In genomic region chr17:73092518-73093135, GRCh38 we compare ENCODE assay signal across 1 cellular context.
TF ChIP-seq lines count a peak whose summit lies in the region.

Gene SLC39A11 (minus strand): TSS chr17:73092688. CDS start chr17:73088764, 3,924 bp downstream.

TF ChIP-seq in GM12878, 131 proteins besides CTCF, POLR2A, EP300 and RAD21 (continued from another document and continues in another):
- peak; percentile 97 for TF ChIP-seq MLLT1 (IDR thresholded peaks at IDR 0.05)
- 0 out of 2 replicates have a peak, but pooled peaks have one; percentile 36 for TF ChIP-seq MEF2A (IDR thresholded peaks at IDR 0.05; ENCODE audit: insufficient read depth, low read depth, low read length)
- peak; percentile 75 for TF ChIP-seq RUNX3 (IDR thresholded peaks at IDR 0.05; ENCODE audit: low read length)
- peak; percentile 91; the same call in 1 of the 2 replicates for TF ChIP-seq SIN3A (IDR thresholded peaks at IDR 0.05; ENCODE audit: low read depth, low read length)
- peak; percentile 71 for TF ChIP-seq KLF5 (IDR thresholded peaks at IDR 0.05; ENCODE audit: partially characterized antibody)
- TF ChIP-seq TARDBP (IDR thresholded peaks at IDR 0.05; ENCODE audit: borderline replicate concordance): no peak
- TF ChIP-seq PKNOX1 (IDR thresholded peaks at IDR 0.05): peak; percentile 89
- peak; percentile 70; the same call in 1 of the 2 replicates for TF ChIP-seq EED (IDR thresholded peaks at IDR 0.05; ENCODE audit: low read depth)
- peak; percentile 67; the same call in 1 of the 2 replicates for TF ChIP-seq TAF1 (IDR thresholded peaks at IDR 0.05; ENCODE audit: borderline replicate concordance, low read depth, low read length)
- TF ChIP-seq STAT1 (conservative IDR thresholded peaks at IDR 0.05): peak; percentile 83; the same call in 1 of the 2 replicates
- TF ChIP-seq CBX5 (IDR thresholded peaks at IDR 0.05; ENCODE audit: low read depth): 0 out of 2 replicates have a peak, but pooled peaks have one; percentile 65
- TF ChIP-seq POU2F2 (IDR thresholded peaks at IDR 0.05; ENCODE audit: borderline replicate concordance, low read depth, low read length): peak; percentile 75; the same call in 1 of the 3 replicates
- peak; percentile 62 for TF ChIP-seq CREM (IDR thresholded peaks at IDR 0.05; ENCODE audit: low read depth)
- 0 out of 2 replicates have a peak, but pooled peaks have one; percentile 25 for TF ChIP-seq DPF2 (IDR thresholded peaks at IDR 0.05)
- TF ChIP-seq HDAC2 (IDR thresholded peaks at IDR 0.05): no peak
- peak; percentile 84 for TF ChIP-seq USF2 (IDR thresholded peaks at IDR 0.05; ENCODE audit: borderline replicate concordance, low read depth, low read length)
- TF ChIP-seq JUNB (IDR thresholded peaks at IDR 0.05): no peak
- peak; percentile 83; the same call in 1 of the 2 replicates for TF ChIP-seq CBFB (IDR thresholded peaks at IDR 0.05; ENCODE audit: low read depth)
- peak; percentile 86; the same call in 1 of the 2 replicates for TF ChIP-seq RB1 (IDR thresholded peaks at IDR 0.05; ENCODE audit: borderline replicate concordance)
- no peak for TF ChIP-seq HDAC6 (IDR thresholded peaks at IDR 0.05; ENCODE audit: unreplicated experiment)
- no peak for TF ChIP-seq STAT3 (IDR thresholded peaks at IDR 0.05; ENCODE audit: low read depth, low read length)
- TF ChIP-seq SPI1 (IDR thresholded peaks at IDR 0.05; ENCODE audit: borderline replicate concordance, insufficient read depth, low read depth, low read length): peak; percentile 58
- TF ChIP-seq SMAD5 (IDR thresholded peaks at IDR 0.05; ENCODE audit: low read depth): 0 out of 2 replicates have a peak, but pooled peaks have one; percentile 51
- 0 out of 2 replicates have a peak, but pooled peaks have one; percentile 73 for TF ChIP-seq ZNF217 (IDR thresholded peaks at IDR 0.05)
- TF ChIP-seq SMC3 (IDR thresholded peaks at IDR 0.05; ENCODE audit: borderline replicate concordance, low read length): peak; percentile 25; the same call in 1 of the 2 replicates
- TF ChIP-seq BCL3 (IDR thresholded peaks at IDR 0.05; ENCODE audit: borderline replicate concordance, insufficient read depth, low read depth, low read length, poor library complexity, severe bottlenecking): no peak
- peak; percentile 72 to 75 for TF ChIP-seq IKZF2 (IDR thresholded peaks at IDR 0.05)
- peak; percentile 89 for TF ChIP-seq POLR2AphosphoS5 (IDR thresholded peaks at IDR 0.05; ENCODE audit: low read length)
- 0 out of 2 replicates have a peak, but pooled peaks have one; percentile 26 for TF ChIP-seq ZBED1 (IDR thresholded peaks at IDR 0.05; ENCODE audit: borderline replicate concordance)
- TF ChIP-seq RELA (IDR thresholded peaks at IDR 0.05; ENCODE audit: borderline replicate concordance, partially characterized antibody): peak; percentile 50
- peak; percentile 55 for TF ChIP-seq SP1 (IDR thresholded peaks at IDR 0.05; ENCODE audit: low read depth, low read length)
- peak; percentile 89 for TF ChIP-seq RAD51 (IDR thresholded peaks at IDR 0.05)
- TF ChIP-seq NKRF (conservative IDR thresholded peaks at IDR 0.05): peak; percentile 74
- no peak for TF ChIP-seq CEBPB (IDR thresholded peaks at IDR 0.05; ENCODE audit: borderline replicate concordance in 1 of 2, low read depth in 2 of 2, low read length in 2 of 2)
- no peak; the same call in 1 of the 2 replicates for TF ChIP-seq TCF3 (IDR thresholded peaks at IDR 0.05; ENCODE audit: borderline replicate concordance, insufficient read depth, low read depth, low read length)
- TF ChIP-seq ZNF274 (IDR thresholded peaks at IDR 0.05; ENCODE audit: insufficient read depth, insufficient read length): no peak
- TF ChIP-seq FOXK2 (IDR thresholded peaks at IDR 0.05): no peak
- no peak for TF ChIP-seq ZBTB33 (IDR thresholded peaks at IDR 0.05)
- peak; percentile 63; the same call in 1 of the 2 replicates for TF ChIP-seq RELB (IDR thresholded peaks at IDR 0.05; ENCODE audit: low read depth)
- TF ChIP-seq SMAD1 (IDR thresholded peaks at IDR 0.05; ENCODE audit: low read depth, partially characterized antibody): no peak
- no peak for TF ChIP-seq ELK1 (IDR thresholded peaks at IDR 0.05; ENCODE audit: low read depth, low read length)
- no peak for TF ChIP-seq TCF7 (IDR thresholded peaks at IDR 0.05; ENCODE audit: borderline replicate concordance)
- peak; percentile 71 for TF ChIP-seq MYC (IDR thresholded peaks at IDR 0.05; ENCODE audit: insufficient read depth, insufficient read length, insufficient replicate concordance, low read length, severe bottlenecking)
- TF ChIP-seq GABPA (IDR thresholded peaks at IDR 0.05; ENCODE audit: low read depth): no peak
- TF ChIP-seq USF1 (IDR thresholded peaks at IDR 0.05; ENCODE audit: borderline replicate concordance, extremely low read length, insufficient read depth, low read depth, low read length): peak; percentile 90
- TF ChIP-seq E4F1 (IDR thresholded peaks at IDR 0.05; ENCODE audit: borderline replicate concordance, partially characterized antibody): peak; percentile 85
- TF ChIP-seq EGR1 (IDR thresholded peaks at IDR 0.05; ENCODE audit: borderline replicate concordance in 1 of 2, low read depth in 2 of 2, low read length in 2 of 2): peak in 1 of 2 experiments; percentile 38; a peak in 1 of 3 replicates
- TF ChIP-seq HSF1 (IDR thresholded peaks at IDR 0.05; ENCODE audit: low read depth, low read length): no peak
